20 cellular contexts compared by ENCODE assay signal in genomic region chrX:133482345-133483041, GRCh38.
DNase-seq lines count a peak whose midpoint lies in the region; ATAC-seq and TF ChIP-seq lines count a peak whose summit lies in the region.
"Had no signal": no experiment of that assay in that cellular context is flagged by ENCODE, and none has a peak within 500 bp of the region (broad histone marks: within the 10 kb centered on the region; RNA-seq: fewer than 3 reads in every experiment).

No MANE protein-coding gene starts in this region.

- H3K79me2 ChIP-seq in PC-9 (ENCODE audit: low read depth) (no peaks in the 10 kb centered on the region), osteoblast (ENCODE audit: insufficient read depth, low read length) (no peaks in the 10 kb centered on the region)

- no peaks in the 10 kb centered on the region for H3K36me3 Mint-ChIP-seq in activated T-helper 1 cell treated with anti-CD3 and anti-CD28 coated beads, Interleukin-12 subunit alpha, Interleukin-12 subunit beta, Interleukin-2, Interleukin-4 antibody, amounts not matched to agents 30 ng/mL and 10 ng/mL and 1 ng/mL, durations not matched to agents 14 hours and 24 hours and 36 hours (ENCODE audit: low read depth)
- H3K36me3 Mint-ChIP-seq: CD4-positive, CD25-positive, alpha-beta regulatory T cell; naive B cell had no signal

- H3K4me2 ChIP-seq in PC-9 (no peak overlapping the region), osteoblast (ENCODE audit: insufficient read depth, low read length) (peak overlapping the region; percentile 30)

- TF ChIP-seq CTCF in PC-9 (conservative IDR thresholded peaks at IDR 0.05) (no peak), osteoblast (IDR thresholded peaks at IDR 0.05; ENCODE audit: extremely low read depth, low read depth, low read length) (no peak), heart left ventricle (IDR thresholded peaks at IDR 0.05) (no peak), upper lobe of right lung (IDR thresholded peaks at IDR 0.05) (no peak)

- peak; percentile 19 for DNase-seq in AG08395 (ENCODE audit: low spot score)
- DNase-seq in PC-9, result peak in 1 of 2 experiments; percentile 69
- DNase-seq in fibroblast of gingiva (ENCODE audit: low read depth), result peak; percentile 87
- peak; percentile 76 for DNase-seq in osteoblast (ENCODE audit: insufficient read length, low spot score, missing footprints)
- DNase-seq in heart left ventricle, result no peak
- no peak for DNase-seq in NCI-H345 treated with DMSO at 0.1 percent for 48 hours (lab: John Stamatoyannopoulos, UW; ENCODE audit: unreplicated experiment)
- no peak for DNase-seq in upper lobe of right lung
- no peak for DNase-seq in activated T-helper 1 cell treated with anti-CD3 and anti-CD28 coated beads, Interleukin-12 subunit alpha, Interleukin-12 subunit beta, Interleukin-2, Interleukin-4 antibody, amounts not matched to agents 30 ng/mL and 10 ng/mL and 1 ng/mL, durations not matched to agents 14 hours and 24 hours and 36 hours (ENCODE audit: low spot score)
- DNase-seq: activated CD4-positive, alpha-beta T cell treated with anti-CD3 and anti-CD28 coated beads for 4 hours; activated CD8-positive, alpha-beta memory T cell treated with anti-CD3 and anti-CD28 coated beads, Interleukin-2, amount 50 U/mL, for 4 hours; activated naive CD4-positive, alpha-beta T cell; CD4-positive, CD25-positive, alpha-beta regulatory T cell; lower lobe of right lung; MV-4-11; naive B cell; NCI-H187; stimulated activated CD4-positive, alpha-beta T cell treated with anti-CD3 and anti-CD28 coated beads, Interleukin-12 subunit alpha, Interleukin-12 subunit beta, amount 100 ng/mL, for 4 hours; SW 1271 had no signal

- H3K27me3 ChIP-seq in PC-9 (ENCODE audit: insufficient read depth, low read depth) (no peaks in the 10 kb centered on the region), osteoblast (ENCODE audit: insufficient read depth, low read length) (no peaks in the 10 kb centered on the region), heart left ventricle (no peaks in the 10 kb centered on the region), upper lobe of right lung (no peaks in the 10 kb centered on the region)

- no peak for TF ChIP-seq POLR2A in heart left ventricle (IDR thresholded peaks at IDR 0.05)

- H3K36me3 ChIP-seq in PC-9 (ENCODE audit: low read depth) (no peaks in the 10 kb centered on the region), osteoblast (ENCODE audit: insufficient read depth, low read length) (no peaks in the 10 kb centered on the region), heart left ventricle (no peaks in the 10 kb centered on the region), upper lobe of right lung (no peaks in the 10 kb centered on the region)
- H3K36me3 ChIP-seq: lower lobe of right lung had no signal

- no TSS peak for BruUV-seq in PC-9 (replicated peaks; lab: Mats Ljungman, UMichigan)

- H3K9me2 ChIP-seq in PC-9 (ENCODE audit: insufficient read depth), result no peaks in the 10 kb centered on the region

- H4K20me1 ChIP-seq in PC-9 (ENCODE audit: insufficient read depth) (no peaks in the 10 kb centered on the region), osteoblast (ENCODE audit: insufficient read depth, low read length) (no peaks in the 10 kb centered on the region)

- H3K27ac Mint-ChIP-seq in activated T-helper 1 cell treated with anti-CD3 and anti-CD28 coated beads, Interleukin-12 subunit alpha, Interleukin-12 subunit beta, Interleukin-2, Interleukin-4 antibody, amounts not matched to agents 30 ng/mL and 10 ng/mL and 1 ng/mL, durations not matched to agents 14 hours and 24 hours and 36 hours, result no peak overlapping the region
- H3K27ac Mint-ChIP-seq: CD4-positive, CD25-positive, alpha-beta regulatory T cell; naive B cell had no signal

- intact Hi-C loops in PC-9 (cut with micrococcal nuclease; ENCODE audit: unreplicated experiment) (no loop called here), heart left ventricle (cut with DNase I) (no loop called here), upper lobe of right lung (cut with DNase I) (no loop called here)
- intact Hi-C loops in activated T-helper 1 cell treated with anti-CD3 and anti-CD28 coated beads, Interleukin-12 subunit alpha, Interleukin-12 subunit beta, Interleukin-2, Interleukin-4 antibody, amounts not matched to agents 30 ng/mL and 10 ng/mL and 1 ng/mL, durations not matched to agents 14 hours and 24 hours and 36 hours (cut with micrococcal nuclease), result no loop called here

- 62 to 83% (median 78%) methylated on average over 6 of the region's 6 CpGs for WGBS in heart left ventricle, 4 donors

- no peak overlapping the region for H3K4me3 ChIP-seq in PC-9
- H3K4me3 ChIP-seq in osteoblast (ENCODE audit: insufficient read depth, low read length), result no peak overlapping the region
- no peak overlapping the region for H3K4me3 ChIP-seq in heart left ventricle
- H3K4me3 ChIP-seq in upper lobe of right lung, result no peak overlapping the region
- H3K4me3 ChIP-seq: coronary artery, lower lobe of right lung had no signal

- H3F3A ChIP-seq in PC-9 (ENCODE audit: insufficient read depth, low read depth), result no peaks in the 10 kb centered on the region

- CTCF ChIA-PET in PC-9 (lab: Charles Lee), result no interaction called here

- 0 out of 2 replicates have a peak overlapping the region, but pooled peaks have one; percentile 28 for H3K27ac ChIP-seq in PC-9
- H3K27ac ChIP-seq in osteoblast (ENCODE audit: low read depth, low read length), result peak overlapping the region; percentile 58
- H3K27ac ChIP-seq in heart left ventricle, result peak overlapping the region in 1 of 12 donors; percentile 4
- no peak overlapping the region for H3K27ac ChIP-seq in upper lobe of right lung
- H3K27ac ChIP-seq: lower lobe of right lung, RWPE1 had no signal

- ATAC-seq in heart left ventricle (no peak), upper lobe of right lung (no peak)

- H2AFZ ChIP-seq in PC-9 (no peak overlapping the region), osteoblast (ENCODE audit: low read length) (no peak overlapping the region)

- H3K4me1 Mint-ChIP-seq in activated T-helper 1 cell treated with anti-CD3 and anti-CD28 coated beads, Interleukin-12 subunit alpha, Interleukin-12 subunit beta, Interleukin-2, Interleukin-4 antibody, amounts not matched to agents 30 ng/mL and 10 ng/mL and 1 ng/mL, durations not matched to agents 14 hours and 24 hours and 36 hours (ENCODE audit: low read depth), result no peaks in the 10 kb centered on the region
- H3K4me1 Mint-ChIP-seq: CD4-positive, CD25-positive, alpha-beta regulatory T cell; naive B cell had no signal

- no peaks in the 10 kb centered on the region for H3K9me3 Mint-ChIP-seq in activated T-helper 1 cell treated with anti-CD3 and anti-CD28 coated beads, Interleukin-12 subunit alpha, Interleukin-12 subunit beta, Interleukin-2, Interleukin-4 antibody, amounts not matched to agents 30 ng/mL and 10 ng/mL and 1 ng/mL, durations not matched to agents 14 hours and 24 hours and 36 hours

- H3K9me3 ChIP-seq in PC-9 (ENCODE audit: insufficient read depth, low read depth) (no peaks in the 10 kb centered on the region), osteoblast (ENCODE audit: low read depth, low read length) (no peaks in the 10 kb centered on the region), heart left ventricle (no peaks in the 10 kb centered on the region), upper lobe of right lung (no peaks in the 10 kb centered on the region)
- H3K9me3 ChIP-seq: lower lobe of right lung had no signal

- no peak overlapping the region for H3K4me3 Mint-ChIP-seq in activated T-helper 1 cell treated with anti-CD3 and anti-CD28 coated beads, Interleukin-12 subunit alpha, Interleukin-12 subunit beta, Interleukin-2, Interleukin-4 antibody, amounts not matched to agents 30 ng/mL and 10 ng/mL and 1 ng/mL, durations not matched to agents 14 hours and 24 hours and 36 hours
- H3K4me3 Mint-ChIP-seq: CD4-positive, CD25-positive, alpha-beta regulatory T cell; naive B cell had no signal

- H3K4me1 ChIP-seq in PC-9 (replicated peaks; ENCODE audit: insufficient read depth) (no peaks in the 10 kb centered on the region), osteoblast (ENCODE audit: insufficient read depth, low read length) (peaks cover 3% of the 10 kb centered on the region), heart left ventricle (no peaks in the 10 kb centered on the region), upper lobe of right lung (no peaks in the 10 kb centered on the region)
- H3K4me1 ChIP-seq: lower lobe of right lung had no signal

- no peaks in the 10 kb centered on the region for H3K27me3 Mint-ChIP-seq in activated T-helper 1 cell treated with anti-CD3 and anti-CD28 coated beads, Interleukin-12 subunit alpha, Interleukin-12 subunit beta, Interleukin-2, Interleukin-4 antibody, amounts not matched to agents 30 ng/mL and 10 ng/mL and 1 ng/mL, durations not matched to agents 14 hours and 24 hours and 36 hours (ENCODE audit: insufficient read depth)
- H3K27me3 Mint-ChIP-seq: CD4-positive, CD25-positive, alpha-beta regulatory T cell had no signal

- POLR2A ChIA-PET in PC-9 (lab: Charles Lee; ENCODE audit: unreplicated experiment), result interaction anchor here (0.6 kb wide), 1 partner anchor 75 kb away, joined by 3 read pairs; no protein-coding TSS in a partner anchor

Comparison
In these comparisons a context has a peak if more than half of its experiments do, and no peak if none do; other contexts are left out.
1. DNase-seq: peak in AG08395 (single experiment), fibroblast of gingiva (single experiment) and osteoblast (single experiment); none in heart left ventricle (0 of 5), NCI-H345 treated with DMSO at 0.1 percent for 48 hours (single experiment), upper lobe of right lung (single experiment) and activated T-helper 1 cell treated with anti-CD3 and anti-CD28 coated beads, Interleukin-12 subunit alpha, Interleukin-12 subunit beta, Interleukin-2, Interleukin-4 antibody, amounts not matched to agents 30 ng/mL and 10 ng/mL and 1 ng/mL, durations not matched to agents 14 hours and 24 hours and 36 hours (single experiment).